Comparison of ENCODE assay signal across 20 cellular contexts in genomic region chr2:196990092-196990491, GRCh38.
DNase-seq lines count a peak whose midpoint lies in the region; ATAC-seq and TF ChIP-seq lines count a peak whose summit lies in the region.
"Had no signal": no experiment of that assay in that cellular context is flagged by ENCODE, and none has a peak within 500 bp of the region (broad histone marks: within the 10 kb centered on the region; RNA-seq: fewer than 3 reads in every experiment).

No MANE protein-coding gene starts in this region.

- H3K27ac ChIP-seq in ACC112 (ENCODE audit: low read depth, low read length) (no peak overlapping the region), uterus (no peak overlapping the region)
- no peak overlapping the region for H3K27ac ChIP-seq in CD4-positive, alpha-beta T cell (ENCODE audit: low read depth, low read length)
- H3K27ac ChIP-seq: GM23248, tibial artery had no signal

- CTCF ChIA-PET in CD4-positive, alpha-beta T cell (lab: Charles Lee): no interaction called here
- CTCF ChIA-PET in activated B cell treated with CpG ODN at 0.5 μM for 24 hours (lab: Charles Lee): interaction anchor here (1.4 kb wide), 1 partner anchor 178 kb away, joined by 4 read pairs; no protein-coding TSS in a partner anchor

- no peak for TF ChIP-seq POLR2A in uterus (IDR thresholded peaks at IDR 0.05)

- peak overlapping the region; percentile 74 for H3K27ac Mint-ChIP-seq in CD4-positive, alpha-beta T cell
- H3K27ac Mint-ChIP-seq in activated B cell treated with CpG ODN at 0.5 μM for 24 hours: peak overlapping the region; percentile 41
- H3K27ac Mint-ChIP-seq in glutamatergic neuron (ENCODE audit: unreplicated experiment): peak overlapping the region; percentile 70
- H3K27ac Mint-ChIP-seq: progenitor cell of endocrine pancreas had no signal

- H3K4me3 ChIP-seq in ACC112 (ENCODE audit: low read depth, low read length) (no peak overlapping the region), uterus (no peak overlapping the region)
- H3K4me3 ChIP-seq: GM23248, tibial artery had no signal

- H3K9me3 ChIP-seq in CD4-positive, alpha-beta T cell (ENCODE audit: control insufficient read depth, low read length): no peaks in the 10 kb centered on the region
- H3K9me3 ChIP-seq in uterus: no peaks in the 10 kb centered on the region
- H3K9me3 ChIP-seq: tibial artery had no signal

- peak overlapping the region; percentile 1 for H2AFZ ChIP-seq in ACC112 (ENCODE audit: low read length, unreplicated experiment)

- H3K4me1 Mint-ChIP-seq in CD4-positive, alpha-beta T cell (ENCODE audit: low read depth): peaks cover 64% of the 10 kb centered on the region
- H3K4me1 Mint-ChIP-seq in activated B cell treated with CpG ODN at 0.5 μM for 24 hours: peaks cover 39% of the 10 kb centered on the region
- H3K4me1 Mint-ChIP-seq in glutamatergic neuron (ENCODE audit: low read depth, unreplicated experiment): peaks cover 43% of the 10 kb centered on the region

- DNase-seq in CD4-positive, alpha-beta T cell: no peak
- no peak for DNase-seq in activated B cell treated with CpG ODN at 0.5 μM for 24 hours
- no peak for DNase-seq in glutamatergic neuron
- no peak for DNase-seq in NCI-H2029 treated with DMSO at 0.1 percent for 48 hours (lab: John Stamatoyannopoulos, UW)
- no peak for DNase-seq in GF-D8 (lab: John Stamatoyannopoulos, UW)
- no peak for DNase-seq in uterus
- no peak for DNase-seq in SIG-M5 treated with dmso at 0.1 percent for 504 hours (lab: John Stamatoyannopoulos, UW; ENCODE audit: unreplicated experiment)
- DNase-seq: activated CD8-positive, alpha-beta memory T cell treated with anti-CD3 and anti-CD28 coated beads for 24 hours; activated gamma-delta T cell treated with Interleukin-2 at 50 U/mL for 16 hours; DMS 273 treated with DMSO at 0.1 percent for 48 hours; NCI-H1048; NCI-H774; stimulated activated CD4-positive, alpha-beta T cell treated with anti-CD3 and anti-CD28 coated beads, Interleukin-4, amount 100 ng/mL, for 4 hours; stimulated activated CD8-positive, alpha-beta memory T cell treated with anti-CD3 and anti-CD28 coated beads, Interleukin-4, amount 100 ng/mL, for 48 hours; tibial artery had no signal

- H3K36me3 ChIP-seq in ACC112 (ENCODE audit: insufficient read depth, low read length) (no peaks in the 10 kb centered on the region), uterus (no peaks in the 10 kb centered on the region)

- intact Hi-C loops in CD4-positive, alpha-beta T cell (cut with DNase I, micrococcal nuclease): no loop called here
- intact Hi-C loops in activated B cell treated with CpG ODN at 0.5 μM for 24 hours (cut with micrococcal nuclease) (no loop called here), uterus (cut with DNase I; ENCODE audit: low total_unique reads) (no loop called here)

- ATAC-seq in CD4-positive, alpha-beta T cell (ENCODE audit: poor library complexity): no peak
- no peak for ATAC-seq in activated B cell treated with CpG ODN at 0.5 μM for 24 hours (ENCODE audit: low read depth)
- ATAC-seq: esophagus mucosa, Panc1 had no signal

- H3K27me3 ChIP-seq in ACC112 (ENCODE audit: insufficient read depth, low read length) (no peaks in the 10 kb centered on the region), uterus (no peaks in the 10 kb centered on the region)
- H3K27me3 ChIP-seq in CD4-positive, alpha-beta T cell (ENCODE audit: control insufficient read depth, insufficient read depth, low read length): no peaks in the 10 kb centered on the region
- H3K27me3 ChIP-seq: tibial artery had no signal

- no peak for TF ChIP-seq CTCF in CD4-positive, alpha-beta T cell (IDR thresholded peaks at IDR 0.05)
- TF ChIP-seq CTCF in activated B cell treated with CpG ODN at 0.5 μM for 24 hours (IDR thresholded peaks at IDR 0.05) (no peak), glutamatergic neuron (IDR thresholded peaks at IDR 0.05; ENCODE audit: partially characterized antibody, unreplicated experiment) (no peak), uterus (IDR thresholded peaks at IDR 0.05) (no peak)

- H3K27me3 Mint-ChIP-seq in CD4-positive, alpha-beta T cell: no peaks in the 10 kb centered on the region
- no peaks in the 10 kb centered on the region for H3K27me3 Mint-ChIP-seq in activated B cell treated with CpG ODN at 0.5 μM for 24 hours
- H3K27me3 Mint-ChIP-seq in glutamatergic neuron (ENCODE audit: unreplicated experiment): no peaks in the 10 kb centered on the region
- H3K27me3 Mint-ChIP-seq: progenitor cell of endocrine pancreas had no signal

- H3K4me1 ChIP-seq in ACC112 (ENCODE audit: control insufficient read depth, insufficient read depth, low read length, unreplicated experiment) (peaks cover 19% of the 10 kb centered on the region), uterus (no peaks in the 10 kb centered on the region)

- H3K36me3 Mint-ChIP-seq in CD4-positive, alpha-beta T cell (ENCODE audit: low read depth): peaks cover 95% of the 10 kb centered on the region
- peaks cover 77% of the 10 kb centered on the region for H3K36me3 Mint-ChIP-seq in activated B cell treated with CpG ODN at 0.5 μM for 24 hours (ENCODE audit: low read depth)
- no peaks in the 10 kb centered on the region for H3K36me3 Mint-ChIP-seq in glutamatergic neuron (ENCODE audit: unreplicated experiment)

- no peaks in the 10 kb centered on the region for H3K79me2 ChIP-seq in ACC112 (ENCODE audit: control insufficient read depth, insufficient read depth, low read length, unreplicated experiment)

- POLR2A ChIA-PET in CD4-positive, alpha-beta T cell (lab: Charles Lee): no interaction called here
- POLR2A ChIA-PET in activated B cell treated with CpG ODN at 0.5 μM for 24 hours (lab: Charles Lee): no interaction called here

- no peak overlapping the region for H3K4me3 Mint-ChIP-seq in CD4-positive, alpha-beta T cell
- H3K4me3 Mint-ChIP-seq in activated B cell treated with CpG ODN at 0.5 μM for 24 hours (no peak overlapping the region), glutamatergic neuron (ENCODE audit: unreplicated experiment) (no peak overlapping the region)

- H3K9me3 Mint-ChIP-seq in CD4-positive, alpha-beta T cell: no peaks in the 10 kb centered on the region
- H3K9me3 Mint-ChIP-seq in activated B cell treated with CpG ODN at 0.5 μM for 24 hours: no peaks in the 10 kb centered on the region
- peaks cover 3% of the 10 kb centered on the region for H3K9me3 Mint-ChIP-seq in glutamatergic neuron (ENCODE audit: unreplicated experiment)
